10 cellular contexts compared by ENCODE assay signal in genomic region chr2:7010376-7010775, GRCh38.
DNase-seq lines count a peak whose midpoint lies in the region; ATAC-seq and TF ChIP-seq lines count a peak whose summit lies in the region.
"Had no signal": no experiment of that assay in that cellular context is flagged by ENCODE, and none has a peak within 500 bp of the region (broad histone marks: within the 10 kb centered on the region; RNA-seq: fewer than 3 reads in every experiment).

No MANE protein-coding gene starts in this region.

- DNase-seq in BJ (ENCODE audit: low read depth) (peak; percentile 49), fibroblast of the conjunctiva (ENCODE audit: low read depth) (peak; percentile 72), sigmoid colon (no peak), germinal center (ENCODE audit: low spot score) (no peak), CD1c-positive myeloid dendritic cell (ENCODE audit: extremely low spot score) (no peak), HuH-7.5 (ENCODE audit: low spot score) (no peak)
- no peak for DNase-seq in effector memory CD8-positive, alpha-beta T cell
- DNase-seq: NCI-H524 treated with DMSO at 0.1 percent for 48 hours had no signal

- H3K9me3 ChIP-seq in sigmoid colon = no peaks in the 10 kb centered on the region

- H3K36me3 ChIP-seq in BJ (ENCODE audit: control insufficient read depth, insufficient read depth, low read length) = no peaks in the 10 kb centered on the region
- H3K36me3 ChIP-seq in sigmoid colon = no peaks in the 10 kb centered on the region

- no peaks in the 10 kb centered on the region for H3K9me3 Mint-ChIP-seq in effector memory CD8-positive, alpha-beta T cell
- H3K9me3 Mint-ChIP-seq: dendritic cell treated with granulocyte-macrophage colony-stimulating factor and Interleukin-4, amounts not matched to agents 40 ng/mL and 50 ng/mL, for 4 days had no signal

- H3K27me3 ChIP-seq in BJ (ENCODE audit: control insufficient read depth, insufficient read depth, low read length) (peaks cover 1% of the 10 kb centered on the region; the same call in 1 of the 2 replicates), sigmoid colon (no peaks in the 10 kb centered on the region)

- H3K27me3 Mint-ChIP-seq in effector memory CD8-positive, alpha-beta T cell = no peaks in the 10 kb centered on the region

- intact Hi-C loops in sigmoid colon (cut with DNase I) = loop anchor here (5.0 kb wide), 1 partner anchor 33 kb away; no protein-coding TSS in a partner anchor

- no peak for ATAC-seq in effector memory CD8-positive, alpha-beta T cell (replicated peaks)

- TF ChIP-seq POLR2A in sigmoid colon (IDR thresholded peaks at IDR 0.05) = no peak

- peak overlapping the region in 1 of 2 donors; percentile 38 for H3K27ac Mint-ChIP-seq in effector memory CD8-positive, alpha-beta T cell
- H3K27ac Mint-ChIP-seq: dendritic cell treated with granulocyte-macrophage colony-stimulating factor and Interleukin-4, amounts not matched to agents 40 ng/mL and 50 ng/mL, for 4 days had no signal

- H3K4me3 ChIP-seq in BJ (ENCODE audit: low read depth, low read length) = no peak overlapping the region
- no peak overlapping the region for H3K4me3 ChIP-seq in sigmoid colon

- H3K4me3 Mint-ChIP-seq in effector memory CD8-positive, alpha-beta T cell = no peak overlapping the region
- H3K4me3 Mint-ChIP-seq: dendritic cell treated with granulocyte-macrophage colony-stimulating factor and Interleukin-4, amounts not matched to agents 40 ng/mL and 50 ng/mL, for 4 days had no signal

- H3K36me3 Mint-ChIP-seq in effector memory CD8-positive, alpha-beta T cell (ENCODE audit: insufficient read depth) = peaks cover 11% of the 10 kb centered on the region

- TF ChIP-seq EP300 in sigmoid colon (IDR thresholded peaks at IDR 0.05) = peak in 3 of 4 donors; percentile 27 to 45 (median 29)

- H3K4me1 Mint-ChIP-seq in effector memory CD8-positive, alpha-beta T cell (ENCODE audit: low read depth in 2 of 2) = peaks cover 30 to 32% of the 10 kb centered on the region in 2 donors

- CTCF ChIA-PET in BJ (lab: Yijun Ruan, JAX) = no interaction called here

- 73 to 76% methylated on average over 8 of the region's 8 CpGs for WGBS in sigmoid colon, 2 donors

- H3K27ac ChIP-seq in VCaP (peak overlapping the region; percentile 99), sigmoid colon (peak overlapping the region; percentile 57 to 73 (median 67))

- POLR2A ChIA-PET in BJ (lab: Charles Lee) = no interaction called here

- H3K4me1 ChIP-seq in sigmoid colon = peaks cover 0 to 89% (median 77%) of the 10 kb centered on the region in 4 donors

- TF ChIP-seq CTCF in BJ (IDR thresholded peaks at IDR 0.05; ENCODE audit: insufficient read depth, low read depth, low read length) (no peak), VCaP (conservative IDR thresholded peaks at IDR 0.05) (no peak), sigmoid colon (IDR thresholded peaks at IDR 0.05) (no peak)

Comparison
In these comparisons a context has a peak if more than half of its experiments do, and no peak if none do; other contexts are left out.
1. DNase-seq: peak in BJ (single experiment) and fibroblast of the conjunctiva (single experiment); none in sigmoid colon (single experiment), germinal center (single experiment), CD1c-positive myeloid dendritic cell (single experiment), effector memory CD8-positive, alpha-beta T cell (0 of 3) and HuH-7.5 (single experiment).